In genomic region chr10:117412469-117413005, GRCh38 we compare ENCODE assay signal across 2 cellular contexts.
A peak's percentile ranks its signal among the peaks of the same experiment; 100 is the strongest.
TF ChIP-seq lines count a peak whose summit lies in the region.

No MANE protein-coding gene starts in this region.

TF ChIP-seq in K562, 482 proteins besides CTCF, POLR2A, EP300 and RAD21:
- no peak for TF ChIP-seq ZFP36 (IDR thresholded peaks at IDR 0.05; ENCODE audit: low read depth, low read length, partially characterized antibody)
- 0 out of 2 replicates have a peak, but pooled peaks have one; percentile 18 for TF ChIP-seq PHF21A (IDR thresholded peaks at IDR 0.05; ENCODE audit: borderline replicate concordance, low read depth)

TF ChIP-seq in HEK293T, 16 proteins besides CTCF, POLR2A, EP300 and RAD21:
- TF ChIP-seq L3MBTL2 (conservative IDR thresholded peaks at IDR 0.05) = no peak
- no peak for TF ChIP-seq HDGF (IDR thresholded peaks at IDR 0.05; ENCODE audit: borderline replicate concordance)
- no peak for TF ChIP-seq FOXK2 (IDR thresholded peaks at IDR 0.05)
- TF ChIP-seq SUZ12 (IDR thresholded peaks at IDR 0.05) = no peak
- no peak for TF ChIP-seq FOXM1 (IDR thresholded peaks at IDR 0.05; ENCODE audit: borderline replicate concordance)
TF ChIP-seq in HEK293T: peak in this region for 0.
